In the genomic region with DNA sequence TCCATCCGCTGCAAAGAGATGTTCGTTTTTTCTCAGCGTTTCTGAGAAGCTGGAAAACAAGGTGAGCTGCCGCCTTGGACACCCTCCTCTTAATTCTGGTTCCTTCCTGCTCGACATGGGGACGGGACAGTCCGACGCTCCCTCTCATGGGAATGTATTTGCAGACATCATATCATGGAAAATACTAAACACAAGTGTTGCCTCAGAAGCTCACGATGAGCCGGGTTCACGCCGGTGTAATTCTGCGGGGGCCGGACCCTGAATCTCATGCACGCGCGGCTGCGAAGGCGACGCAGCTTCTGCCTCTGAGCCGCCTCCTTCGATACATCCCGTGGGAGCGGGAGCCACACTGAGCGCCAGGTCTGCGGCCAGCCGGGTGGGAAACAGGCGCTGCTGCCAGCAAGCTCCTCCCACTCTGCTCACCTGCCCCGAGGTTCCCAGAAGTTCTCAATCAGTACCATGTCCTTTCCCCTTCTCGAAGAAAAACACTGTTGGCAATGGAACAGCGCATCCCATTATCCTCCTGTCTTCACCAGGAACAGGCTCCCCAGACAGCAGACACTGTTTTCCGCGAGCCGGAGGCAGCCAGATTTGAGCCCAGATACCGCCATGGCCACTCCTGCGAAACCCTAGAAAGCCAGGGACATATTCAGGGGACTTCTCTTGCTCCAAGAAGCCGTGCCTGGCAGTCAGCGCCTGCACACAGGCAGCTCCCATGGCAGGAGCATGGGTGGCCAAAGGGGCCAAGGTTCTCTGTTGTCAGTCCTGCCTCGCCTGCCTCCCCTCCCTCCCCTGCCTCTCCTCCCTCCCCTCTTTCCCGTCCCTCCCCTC, we compare ENCODE assay signal across 8 cellular contexts.
DNase-seq lines count a peak whose midpoint lies in the region; ATAC-seq and TF ChIP-seq lines count a peak whose summit lies in the region.

No MANE protein-coding gene starts in this region.

- H3F3A ChIP-seq in MM.1S (ENCODE audit: insufficient read depth, low read length) = no peaks in the 10 kb centered on the region

- no peaks in the 10 kb centered on the region for H3K9me3 ChIP-seq in suprapubic skin
- H3K9me3 ChIP-seq in MM.1S (replicated peaks; ENCODE audit: insufficient read depth, low read length) = no peaks in the 10 kb centered on the region

- H3K9ac ChIP-seq in MM.1S (ENCODE audit: low read length) = no peak overlapping the region

- H3K79me2 ChIP-seq in MM.1S (ENCODE audit: low read length) = no peaks in the 10 kb centered on the region

- no peaks in the 10 kb centered on the region for H3K9me3 Mint-ChIP-seq in activated naive CD4-positive, alpha-beta T cell treated with anti-CD3 and anti-CD28 coated beads, Interleukin-2, amount 10 ng/mL, durations not matched to agents 7 days and 5 days
- peaks cover under 1% of the 10 kb centered on the region for H3K9me3 Mint-ChIP-seq in activated CD8-positive, alpha-beta T cell treated with anti-CD3 and anti-CD28 coated beads, Interleukin-2, amount 10 ng/mL, durations not matched to agents 7 days and 5 days (ENCODE audit: insufficient read depth)

- H3K4me2 ChIP-seq in MM.1S (ENCODE audit: low read depth, low read length) = no peak overlapping the region

- 17% methylated on average over 23 of the region's 40 CpGs for WGBS in suprapubic skin

- TF ChIP-seq POLR2A in suprapubic skin (IDR thresholded peaks at IDR 0.05) = no peak

- no peak overlapping the region for H3K4me3 Mint-ChIP-seq in activated naive CD4-positive, alpha-beta T cell treated with anti-CD3 and anti-CD28 coated beads, Interleukin-2, amount 10 ng/mL, durations not matched to agents 7 days and 5 days
- H3K4me3 Mint-ChIP-seq in activated CD8-positive, alpha-beta T cell treated with anti-CD3 and anti-CD28 coated beads, Interleukin-2, amount 10 ng/mL, durations not matched to agents 7 days and 5 days = no peak overlapping the region

- H3K4me1 Mint-ChIP-seq in activated naive CD4-positive, alpha-beta T cell treated with anti-CD3 and anti-CD28 coated beads, Interleukin-2, amount 10 ng/mL, durations not matched to agents 7 days and 5 days = peaks cover 47% of the 10 kb centered on the region
- peaks cover 40% of the 10 kb centered on the region for H3K4me1 Mint-ChIP-seq in activated CD8-positive, alpha-beta T cell treated with anti-CD3 and anti-CD28 coated beads, Interleukin-2, amount 10 ng/mL, durations not matched to agents 7 days and 5 days (ENCODE audit: low read depth)

- H3K27me3 ChIP-seq in suprapubic skin (peaks cover 59% of the 10 kb centered on the region), MM.1S (replicated peaks; ENCODE audit: insufficient read depth, low read length) (peaks cover 88% of the 10 kb centered on the region)

- DNase-seq in activated naive CD4-positive, alpha-beta T cell treated with anti-CD3 and anti-CD28 coated beads, Interleukin-2, amount 10 ng/mL, durations not matched to agents 7 days and 5 days = peak; percentile 31
- DNase-seq in activated naive CD4-positive, alpha-beta T cell (lab: John Stamatoyannopoulos, UW) = no peak
- no peak for DNase-seq in activated CD8-positive, alpha-beta T cell treated with anti-CD3 and anti-CD28 coated beads, Interleukin-2, amount 10 ng/mL, durations not matched to agents 7 days and 5 days
- DNase-seq in left colon = peak; percentile 51 to 66
- no peak for DNase-seq in suprapubic skin (ENCODE audit: low spot score in 2 of 2)
- DNase-seq in SHP77 (lab: John Stamatoyannopoulos, UW) = no peak
- DNase-seq in MM.1S = no peak

- H3K27ac ChIP-seq in suprapubic skin (no peak overlapping the region), MM.1S (ENCODE audit: low read length) (no peak overlapping the region)

- H3K36me3 ChIP-seq in suprapubic skin = no peaks in the 10 kb centered on the region
- H3K36me3 ChIP-seq in MM.1S (replicated peaks; ENCODE audit: insufficient read depth, low read length) = no peaks in the 10 kb centered on the region

- H3K36me3 Mint-ChIP-seq in activated naive CD4-positive, alpha-beta T cell treated with anti-CD3 and anti-CD28 coated beads, Interleukin-2, amount 10 ng/mL, durations not matched to agents 7 days and 5 days = no peaks in the 10 kb centered on the region
- peaks cover under 1% of the 10 kb centered on the region for H3K36me3 Mint-ChIP-seq in activated CD8-positive, alpha-beta T cell treated with anti-CD3 and anti-CD28 coated beads, Interleukin-2, amount 10 ng/mL, durations not matched to agents 7 days and 5 days (ENCODE audit: low read depth)

- no peak overlapping the region for H2AFZ ChIP-seq in MM.1S (ENCODE audit: low read length)

- ATAC-seq in activated CD8-positive, alpha-beta T cell treated with anti-CD3 and anti-CD28 coated beads, Interleukin-2, amount 10 ng/mL, durations not matched to agents 7 days and 5 days = no peak
- ATAC-seq in left colon (peak; percentile 73), HG02623 (IDR thresholded peaks at IDR 0.05; ENCODE audit: unreplicated experiment) (no peak)

- peaks cover 54% of the 10 kb centered on the region for H3K27me3 Mint-ChIP-seq in activated naive CD4-positive, alpha-beta T cell treated with anti-CD3 and anti-CD28 coated beads, Interleukin-2, amount 10 ng/mL, durations not matched to agents 7 days and 5 days
- H3K27me3 Mint-ChIP-seq in activated CD8-positive, alpha-beta T cell treated with anti-CD3 and anti-CD28 coated beads, Interleukin-2, amount 10 ng/mL, durations not matched to agents 7 days and 5 days (ENCODE audit: low read depth) = peaks cover 22% of the 10 kb centered on the region

- H3K9me2 ChIP-seq in MM.1S (replicated peaks; ENCODE audit: insufficient read depth, low read length) = no peaks in the 10 kb centered on the region

- no peaks in the 10 kb centered on the region for H4K20me1 ChIP-seq in MM.1S (ENCODE audit: insufficient read depth, low read length)

- POLR2A ChIA-PET in activated CD8-positive, alpha-beta T cell treated with anti-CD3 and anti-CD28 coated beads, Interleukin-2, amount 10 ng/mL, durations not matched to agents 7 days and 5 days (lab: Charles Lee) = no interaction called here

- TF ChIP-seq CTCF in suprapubic skin (IDR thresholded peaks at IDR 0.05) = no peak
- no peak for TF ChIP-seq CTCF in MM.1S (IDR thresholded peaks at IDR 0.05; ENCODE audit: low read length)

- CTCF ChIA-PET in activated naive CD4-positive, alpha-beta T cell treated with anti-CD3 and anti-CD28 coated beads, Interleukin-2, amount 10 ng/mL, durations not matched to agents 7 days and 5 days (lab: Charles Lee) = interaction anchor here (0.9 to 1.3 kb wide), 2 partner anchors 34 to 189 kb away, joined by 3 read pairs; no protein-coding TSS in a partner anchor
- CTCF ChIA-PET in activated CD8-positive, alpha-beta T cell treated with anti-CD3 and anti-CD28 coated beads, Interleukin-2, amount 10 ng/mL, durations not matched to agents 7 days and 5 days (lab: Charles Lee) = no interaction called here

- TF ChIP-seq EP300 in suprapubic skin (IDR thresholded peaks at IDR 0.05) = no peak

- intact Hi-C loops in left colon (cut with DNase I, micrococcal nuclease) = no loop called here

- H3K27ac Mint-ChIP-seq in activated naive CD4-positive, alpha-beta T cell treated with anti-CD3 and anti-CD28 coated beads, Interleukin-2, amount 10 ng/mL, durations not matched to agents 7 days and 5 days = no peak overlapping the region
- peak overlapping the region; percentile 1 for H3K27ac Mint-ChIP-seq in activated CD8-positive, alpha-beta T cell treated with anti-CD3 and anti-CD28 coated beads, Interleukin-2, amount 10 ng/mL, durations not matched to agents 7 days and 5 days

- H3K4me1 ChIP-seq in suprapubic skin = peaks cover 30% of the 10 kb centered on the region
- H3K4me1 ChIP-seq in MM.1S (ENCODE audit: low read length) = 0 out of 2 replicates have a peak, but pooled peaks cover 5% of the 10 kb centered on the region

- H3K4me3 ChIP-seq in suprapubic skin (peak overlapping the region; percentile 38), MM.1S (ENCODE audit: low read length) (no peak overlapping the region)

Comparison
In these comparisons a context has a peak if more than half of its experiments do, and no peak if none do; other contexts are left out.
1. DNase-seq: peak in activated naive CD4-positive, alpha-beta T cell treated with anti-CD3 and anti-CD28 coated beads, Interleukin-2, amount 10 ng/mL, durations not matched to agents 7 days and 5 days (single experiment) and left colon (2 of 2); none in activated naive CD4-positive, alpha-beta T cell (0 of 4), activated CD8-positive, alpha-beta T cell treated with anti-CD3 and anti-CD28 coated beads, Interleukin-2, amount 10 ng/mL, durations not matched to agents 7 days and 5 days (single experiment), suprapubic skin (0 of 2), SHP77 (0 of 2) and MM.1S (single experiment).